In the genomic region with DNA sequence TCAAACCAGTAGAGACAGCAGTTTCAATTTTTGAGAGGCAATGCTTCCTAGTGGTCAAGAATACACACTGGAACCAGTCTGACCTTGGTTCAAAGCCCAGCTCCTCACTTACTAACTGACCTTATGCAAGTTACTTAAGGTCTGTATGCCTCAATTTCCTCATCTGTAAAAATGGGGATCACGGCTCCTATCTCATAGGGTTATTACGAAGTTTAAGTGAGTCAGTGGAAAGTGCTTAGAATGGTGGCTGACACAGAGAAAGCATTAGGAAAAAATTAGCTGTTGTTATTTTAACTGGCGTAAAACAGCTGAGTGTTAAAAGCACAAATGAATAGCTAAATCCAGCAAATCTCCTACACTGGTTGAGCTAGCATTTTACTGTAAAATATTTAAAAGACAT, we compare ENCODE assay signal across 1 cellular context.
TF ChIP-seq lines count a peak whose summit lies in the region.

No MANE protein-coding gene starts in this region.

TF ChIP-seq in SK-N-SH treated with all-trans-retinoic acid at 6 μM for 48 hours, 23 proteins besides CTCF, POLR2A, EP300 and RAD21 (continued from another document):
- TF ChIP-seq ZNF565 (CRISPR knock-in tag; conservative IDR thresholded peaks at IDR 0.05; ENCODE audit: low read depth), result no peak
- TF ChIP-seq RARB (CRISPR knock-in tag; IDR thresholded peaks at IDR 0.05), result no peak
- no peak for TF ChIP-seq CREB5 (CRISPR knock-in tag; IDR thresholded peaks at IDR 0.05; ENCODE audit: low read depth)
